Comparison of ENCODE assay signal across 8 cellular contexts in the genomic region with DNA sequence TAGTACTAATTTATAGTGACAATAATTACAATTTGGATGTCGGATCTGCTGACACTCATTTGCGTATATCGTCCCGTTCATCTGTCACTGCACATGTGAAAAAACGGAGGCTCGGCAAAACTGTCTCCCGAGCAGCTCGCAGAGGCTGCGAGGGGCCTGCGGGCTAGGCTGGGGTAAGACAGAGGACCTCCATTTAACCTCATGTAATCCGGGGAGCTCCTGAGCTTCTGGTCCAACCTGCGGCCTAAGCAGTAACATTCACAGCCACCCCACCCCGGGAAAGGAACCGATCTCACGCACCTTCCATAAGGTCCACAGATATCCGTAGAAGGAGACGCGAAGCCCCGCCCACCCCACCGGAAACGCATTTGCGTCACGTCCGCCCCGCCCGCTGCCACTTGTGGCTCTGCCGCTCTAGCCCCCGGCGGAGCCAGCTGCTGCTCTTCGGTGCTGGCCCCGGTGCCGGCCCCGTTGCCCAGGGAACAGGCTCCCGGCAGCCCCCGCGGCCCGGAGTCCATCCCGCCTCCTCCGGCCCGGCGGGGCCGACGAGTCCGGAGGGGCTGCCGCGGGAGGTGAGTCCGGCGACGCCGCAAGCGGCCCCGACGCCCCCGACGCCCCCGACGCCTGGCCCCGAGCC. TPM values are rescaled to one million over a fixed set of nuclear protein-coding genes. Genes with fewer than 3 reads are reported as not detected.
A peak's percentile ranks its signal among the peaks of the same experiment; 100 is the strongest.
DNase-seq lines count a peak whose midpoint lies in the region; ATAC-seq, FAIRE-seq and TF ChIP-seq lines count a peak whose summit lies in the region.

A gene (minus strand): TSS at position 346 of the 637 bp plus-strand sequence. CDS start 39 bp downstream, at position 307.
A gene with protein sequence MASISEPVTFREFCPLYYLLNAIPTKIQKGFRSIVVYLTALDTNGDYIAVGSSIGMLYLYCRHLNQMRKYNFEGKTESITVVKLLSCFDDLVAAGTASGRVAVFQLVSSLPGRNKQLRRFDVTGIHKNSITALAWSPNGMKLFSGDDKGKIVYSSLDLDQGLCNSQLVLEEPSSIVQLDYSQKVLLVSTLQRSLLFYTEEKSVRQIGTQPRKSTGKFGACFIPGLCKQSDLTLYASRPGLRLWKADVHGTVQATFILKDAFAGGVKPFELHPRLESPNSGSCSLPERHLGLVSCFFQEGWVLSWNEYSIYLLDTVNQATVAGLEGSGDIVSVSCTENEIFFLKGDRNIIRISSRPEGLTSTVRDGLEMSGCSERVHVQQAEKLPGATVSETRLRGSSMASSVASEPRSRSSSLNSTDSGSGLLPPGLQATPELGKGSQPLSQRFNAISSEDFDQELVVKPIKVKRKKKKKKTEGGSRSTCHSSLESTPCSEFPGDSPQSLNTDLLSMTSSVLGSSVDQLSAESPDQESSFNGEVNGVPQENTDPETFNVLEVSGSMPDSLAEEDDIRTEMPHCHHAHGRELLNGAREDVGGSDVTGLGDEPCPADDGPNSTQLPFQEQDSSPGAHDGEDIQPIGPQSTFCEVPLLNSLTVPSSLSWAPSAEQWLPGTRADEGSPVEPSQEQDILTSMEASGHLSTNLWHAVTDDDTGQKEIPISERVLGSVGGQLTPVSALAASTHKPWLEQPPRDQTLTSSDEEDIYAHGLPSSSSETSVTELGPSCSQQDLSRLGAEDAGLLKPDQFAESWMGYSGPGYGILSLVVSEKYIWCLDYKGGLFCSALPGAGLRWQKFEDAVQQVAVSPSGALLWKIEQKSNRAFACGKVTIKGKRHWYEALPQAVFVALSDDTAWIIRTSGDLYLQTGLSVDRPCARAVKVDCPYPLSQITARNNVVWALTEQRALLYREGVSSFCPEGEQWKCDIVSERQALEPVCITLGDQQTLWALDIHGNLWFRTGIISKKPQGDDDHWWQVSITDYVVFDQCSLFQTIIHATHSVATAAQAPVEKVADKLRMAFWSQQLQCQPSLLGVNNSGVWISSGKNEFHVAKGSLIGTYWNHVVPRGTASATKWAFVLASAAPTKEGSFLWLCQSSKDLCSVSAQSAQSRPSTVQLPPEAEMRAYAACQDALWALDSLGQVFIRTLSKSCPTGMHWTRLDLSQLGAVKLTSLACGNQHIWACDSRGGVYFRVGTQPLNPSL (N-terminal part only) (plus strand): TSS at position 397 of the 637 bp plus-strand sequence. CDS start 13,781 bp downstream, outside the sequence.

- peaks cover 11% of the 10 kb centered on the region for H3K36me3 ChIP-seq in WERI-Rb-1
- H3K36me3 ChIP-seq in mammary epithelial cell (ENCODE audit: insufficient read depth, low read length), result peaks cover 3% of the 10 kb centered on the region
- peaks cover 0 to 2% of the 10 kb centered on the region in 2 donors for H3K36me3 ChIP-seq in small intestine (ENCODE audit: control insufficient read depth in 2 of 2, insufficient read depth in 2 of 2, low read length in 2 of 2)

- intact Hi-C loops in mammary epithelial cell (cut with micrococcal nuclease), result loop anchor here (5.0 kb wide), 1 partner anchor 155 kb away; no protein-coding TSS in a partner anchor

- H4K20me1 ChIP-seq in mammary epithelial cell (ENCODE audit: insufficient read depth, low read length), result no peaks in the 10 kb centered on the region

- H3K9me3 ChIP-seq in WERI-Rb-1 (ENCODE audit: severe bottlenecking) (no peaks in the 10 kb centered on the region), mammary epithelial cell (replicated peaks; ENCODE audit: insufficient read depth, low read length) (no peaks in the 10 kb centered on the region), small intestine (ENCODE audit: control insufficient read depth, low read depth) (no peaks in the 10 kb centered on the region)

- TSS peak; percentile 75 for BruUV-seq in mammary epithelial cell (replicated peaks; lab: Mats Ljungman, UMichigan)

- CTCF ChIA-PET in AG04449 (lab: Yijun Ruan, JAX) (interaction anchor here (1.1 to 1.4 kb wide), 4 partner anchors 11 to 43 kb away, joined by 3 read pairs; a partner anchor contains a TSS), mammary epithelial cell (lab: Charles Lee; ENCODE audit: low non-redundant PET) (no interaction called here)

- 0% methylated on average over 11 of the region's 58 CpGs for WGBS in mammary epithelial cell (ENCODE audit: low coverage, missing lambda C conversion rate)
- 0 to 1% (median 0%) methylated on average over 34 to 58 of the region's 58 CpGs for WGBS in small intestine, 3 donors

- H2AFZ ChIP-seq in mammary epithelial cell (ENCODE audit: low read depth, low read length), result peak within 1 kb of the TSS; percentile 92

- ATAC-seq in GM18907 (IDR thresholded peaks at IDR 0.05; ENCODE audit: unreplicated experiment), result peak; percentile 85
- ATAC-seq in HG03139 (IDR thresholded peaks at IDR 0.05; ENCODE audit: unreplicated experiment), result peak; percentile 84

- H3K27ac ChIP-seq in WERI-Rb-1 (peak within 1 kb of the TSS; percentile 76), mammary epithelial cell (ENCODE audit: insufficient read depth, low read depth, low read length) (peak within 1 kb of the TSS; percentile 96), small intestine (ENCODE audit: low read depth in 1 of 2, low read length in 1 of 2) (peak within 1 kb of the TSS; percentile 86 to 92)

- in situ Hi-C loops in mammary epithelial cell (cut with MboI; ENCODE audit: low sequenced_read_pairs in 2 of 2), result no loop called here

- dilution Hi-C loops in mammary epithelial cell (cut with HindIII; ENCODE audit: low sequenced_read_pairs), result no loop called here

- H3K9ac ChIP-seq in mammary epithelial cell (ENCODE audit: insufficient read depth, low read length), result peak within 1 kb of the TSS; percentile 98

- peak within 1 kb of the TSS; percentile 86 for H3K4me2 ChIP-seq in mammary epithelial cell (ENCODE audit: insufficient read depth, low read depth, low read length)

- H3K4me1 ChIP-seq in mammary epithelial cell (ENCODE audit: insufficient read depth, low read length) (peaks cover 14% of the 10 kb centered on the region), small intestine (ENCODE audit: control insufficient read depth in 2 of 2, insufficient read depth in 1 of 2, low read depth in 1 of 2, low read length in 1 of 2) (peaks cover 0 to 7% of the 10 kb centered on the region in 2 donors)

- peak; percentile 65 for DNase-seq in AG04449 (ENCODE audit: low read depth, low spot score)
- DNase-seq in NCI-H2227 (lab: John Stamatoyannopoulos, UW; ENCODE audit: unreplicated experiment), result peak; percentile 97
- peak; percentile 97 for DNase-seq in WERI-Rb-1
- peak; percentile 94 for DNase-seq in mammary epithelial cell
- DNase-seq in iPS-NIHi11 (ENCODE audit: low spot score), result peak; percentile 99
- peak; percentile 95 for DNase-seq in small intestine

- H3K27me3 ChIP-seq in WERI-Rb-1 (ENCODE audit: insufficient read depth, low read depth, severe bottlenecking) (no peaks in the 10 kb centered on the region), mammary epithelial cell (ENCODE audit: insufficient read depth, low read length) (no peaks in the 10 kb centered on the region), small intestine (ENCODE audit: control insufficient read depth in 2 of 2, insufficient read depth in 2 of 2, low read length in 2 of 2) (no peaks in the 10 kb centered on the region)

- H3K79me2 ChIP-seq in mammary epithelial cell (ENCODE audit: insufficient read depth, low read length), result peaks cover 71% of the 10 kb centered on the region

- POLR2A ChIA-PET in AG04449 (lab: Yijun Ruan, JAX), result interaction anchor here (1.0 kb wide), 2 partner anchors 27 to 28 kb away, joined by 3 read pairs; no protein-coding TSS in a partner anchor

- H3K4me3 ChIP-seq in AG04449 (ENCODE audit: low read depth, low read length) (peak within 1 kb of the TSS; percentile 89), WERI-Rb-1 (ENCODE audit: low read depth, low read length) (peak within 1 kb of the TSS; percentile 95), mammary epithelial cell (replicated peaks in 1 of 3; ENCODE audit: insufficient read depth in 1 of 3, low read depth in 2 of 3, low read length in 3 of 3) (peak within 1 kb of the TSS; percentile 85 to 92 (median 88)), small intestine (ENCODE audit: low read depth in 1 of 2, low read length in 2 of 2) (peak within 1 kb of the TSS; percentile 85 to 92)

- TF ChIP-seq CTCF in AG04449 (IDR thresholded peaks at IDR 0.05; ENCODE audit: insufficient read depth, low read length, missing control alignments) (no peak), WERI-Rb-1 (IDR thresholded peaks at IDR 0.05; ENCODE audit: low read depth, low read length) (no peak), mammary epithelial cell (conservative IDR thresholded peaks at IDR 0.05 in 1 of 2, IDR thresholded peaks at IDR 0.05 in 1 of 2; ENCODE audit: extremely low read depth in 1 of 2, insufficient read depth in 1 of 2, low read depth in 1 of 2, low read length in 2 of 2) (no peak)

- FAIRE-seq in small intestine (lab: Jason Lieb, UNC), result no peak

RNA-seq across cellular contexts. Expression of the first gene that starts in this region (rescaled TPM):
- 10 to 100 TPM; 36.0 to 44.8 TPM for total RNA-seq in mammary epithelial cell
- polyA plus RNA-seq in mammary epithelial cell (56.7 TPM), small intestine (10 to 100 TPM; 30.9 to 39.7 (median 37.4) TPM)
- polyA minus RNA-seq in mammary epithelial cell, result 21.6 TPM

RNA-seq across cellular contexts. Expression of the second gene that starts in this region (rescaled TPM):
- 10 to 100 TPM; 26.3 to 27.5 TPM for total RNA-seq in mammary epithelial cell
- 6.3 TPM for polyA plus RNA-seq in mammary epithelial cell
- 17.8 TPM for polyA minus RNA-seq in mammary epithelial cell
- polyA plus RNA-seq in small intestine, result 1 to 10 TPM; 3.2 to 7.7 (median 7.4) TPM

Comparison
In these comparisons a context has a peak if more than half of its experiments do, and no peak if none do; other contexts are left out.
1. Peak in every context shown above with its lines: DNase-seq, ATAC-seq, H3K4me3 ChIP-seq and H3K27ac ChIP-seq.